ENCODE assay signal across 24 cellular contexts in the genomic region with DNA sequence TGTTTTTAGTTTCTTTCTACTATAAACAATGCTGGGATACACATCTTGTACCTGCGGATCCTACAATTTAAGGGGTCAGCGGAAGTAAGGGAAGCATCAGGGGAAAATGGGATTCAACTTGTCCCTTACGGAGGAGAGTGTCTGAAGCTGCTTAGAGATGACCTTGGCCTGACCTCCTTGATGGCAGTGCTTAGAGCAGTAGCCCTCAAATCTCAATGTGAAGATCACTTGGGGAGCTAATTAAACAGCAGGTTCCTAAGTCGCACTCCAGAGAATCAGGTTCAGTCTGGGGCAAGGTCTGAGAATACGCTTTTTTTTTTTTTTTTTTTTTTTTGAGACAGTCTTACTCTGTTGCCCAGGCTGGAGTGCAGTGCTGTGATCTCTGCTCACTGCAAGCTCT.
"Had no signal": no experiment of that assay in that cellular context is flagged by ENCODE, and none has a peak within 500 bp of the region (broad histone marks: within the 10 kb centered on the region; RNA-seq: fewer than 3 reads in every experiment).

No MANE protein-coding gene starts in this region.

- H3K4me1 ChIP-seq: SJCRH30 had no signal

- H3K9me3 ChIP-seq: SJCRH30 had no signal

- H3K4me3 ChIP-seq: K562, SJCRH30 had no signal

- H3K27me3 ChIP-seq: SJCRH30 had no signal

- ATAC-seq: K562, Panc1, PC-3, SK-N-SH treated with all-trans-retinoic acid at 6 μM for 48 hours had no signal

- DNase-seq: Kasumi-1; MM.1S; NCI-H1092 treated with DMSO at 0.1 percent for 48 hours; NCI-H1436; NCI-H187; NCI-H2029; NCI-H2081 treated with DMSO at 0.1 percent for 48 hours; NCI-H226; NCI-H446; NCI-H510A; NCI-H524 treated with DMSO at 0.1 percent for 48 hours; NCI-H69; NCI-H774; NK-92 treated with Interleukin-12 subunit alpha and Interleukin-12 subunit beta, amount 100 ng/mL, for 24 hours; PC-3; SHP77 treated with DMSO at 0.1 percent for 48 hours; SJCRH30; T-helper 1 cell had no signal

- H3K27ac ChIP-seq: HL-60, KMS-11, RWPE1, SJCRH30 had no signal

- H3K36me3 ChIP-seq: SJCRH30 had no signal
